ENCODE assay signal across 1 cellular context in the genomic region with DNA sequence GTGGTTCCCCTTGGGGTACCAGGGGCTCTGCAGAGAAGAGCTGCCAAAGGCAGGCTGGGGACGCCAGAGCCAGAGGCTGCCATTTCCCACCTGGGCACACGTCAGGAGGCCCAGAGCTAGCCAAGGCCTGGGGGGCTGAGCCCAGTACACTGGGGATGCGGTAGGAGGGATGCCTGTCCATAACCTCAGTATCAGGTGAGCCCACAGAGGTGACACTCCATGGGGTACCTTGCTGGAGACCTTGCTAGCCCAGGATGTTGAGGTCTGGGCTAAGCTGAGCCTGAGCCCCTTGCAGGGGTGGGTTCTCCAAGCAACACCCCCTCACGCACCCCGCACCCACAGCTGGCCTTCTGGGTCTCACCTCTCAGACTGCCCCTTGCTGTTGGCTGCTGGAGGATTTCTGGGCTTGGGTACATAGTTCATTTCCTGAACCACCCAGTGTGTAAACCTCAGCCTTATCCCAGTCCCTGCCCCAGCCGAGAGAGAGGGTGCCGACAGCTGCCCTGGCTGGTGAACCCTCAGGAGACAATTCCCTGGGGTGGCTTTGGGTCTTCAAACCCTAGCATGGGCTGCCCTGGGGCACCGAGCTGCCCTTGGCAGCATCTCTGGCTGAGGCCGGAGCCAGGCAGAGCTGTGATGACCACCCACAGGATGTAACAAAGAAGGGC.
TF ChIP-seq lines count a peak whose summit lies in the region.

No MANE protein-coding gene starts in this region.

TF ChIP-seq in HepG2, 621 proteins besides CTCF, POLR2A, EP300 and RAD21 (continued from another document and continues in another):
- TF ChIP-seq, protein P1, sequence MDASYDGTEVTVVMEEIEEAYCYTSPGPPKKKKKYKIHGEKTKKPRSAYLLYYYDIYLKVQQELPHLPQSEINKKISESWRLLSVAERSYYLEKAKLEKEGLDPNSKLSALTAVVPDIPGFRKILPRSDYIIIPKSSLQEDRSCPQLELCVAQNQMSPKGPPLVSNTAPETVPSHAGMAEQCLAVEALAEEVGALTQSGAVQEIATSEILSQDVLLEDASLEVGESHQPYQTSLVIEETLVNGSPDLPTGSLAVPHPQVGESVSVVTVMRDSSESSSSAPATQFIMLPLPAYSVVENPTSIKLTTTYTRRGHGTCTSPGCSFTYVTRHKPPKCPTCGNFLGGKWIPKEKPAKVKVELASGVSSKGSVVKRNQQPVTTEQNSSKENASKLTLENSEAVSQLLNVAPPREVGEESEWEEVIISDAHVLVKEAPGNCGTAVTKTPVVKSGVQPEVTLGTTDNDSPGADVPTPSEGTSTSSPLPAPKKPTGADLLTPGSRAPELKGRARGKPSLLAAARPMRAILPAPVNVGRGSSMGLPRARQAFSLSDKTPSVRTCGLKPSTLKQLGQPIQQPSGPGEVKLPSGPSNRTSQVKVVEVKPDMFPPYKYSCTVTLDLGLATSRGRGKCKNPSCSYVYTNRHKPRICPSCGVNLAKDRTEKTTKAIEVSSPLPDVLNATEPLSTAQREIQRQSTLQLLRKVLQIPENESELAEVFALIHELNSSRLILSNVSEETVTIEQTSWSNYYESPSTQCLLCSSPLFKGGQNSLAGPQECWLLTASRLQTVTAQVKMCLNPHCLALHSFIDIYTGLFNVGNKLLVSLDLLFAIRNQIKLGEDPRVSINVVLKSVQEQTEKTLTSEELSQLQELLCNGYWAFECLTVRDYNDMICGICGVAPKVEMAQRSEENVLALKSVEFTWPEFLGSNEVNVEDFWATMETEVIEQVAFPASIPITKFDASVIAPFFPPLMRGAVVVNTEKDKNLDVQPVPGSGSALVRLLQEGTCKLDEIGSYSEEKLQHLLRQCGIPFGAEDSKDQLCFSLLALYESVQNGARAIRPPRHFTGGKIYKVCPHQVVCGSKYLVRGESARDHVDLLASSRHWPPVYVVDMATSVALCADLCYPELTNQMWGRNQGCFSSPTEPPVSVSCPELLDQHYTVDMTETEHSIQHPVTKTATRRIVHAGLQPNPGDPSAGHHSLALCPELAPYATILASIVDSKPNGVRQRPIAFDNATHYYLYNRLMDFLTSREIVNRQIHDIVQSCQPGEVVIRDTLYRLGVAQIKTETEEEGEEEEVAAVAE (CRISPR knock-in tag; IDR thresholded peaks at IDR 0.05; ENCODE audit: borderline replicate concordance): no peak
- no peak for TF ChIP-seq PPARG (CRISPR knock-in tag; conservative IDR thresholded peaks at IDR 0.05)
- TF ChIP-seq, protein P2, sequence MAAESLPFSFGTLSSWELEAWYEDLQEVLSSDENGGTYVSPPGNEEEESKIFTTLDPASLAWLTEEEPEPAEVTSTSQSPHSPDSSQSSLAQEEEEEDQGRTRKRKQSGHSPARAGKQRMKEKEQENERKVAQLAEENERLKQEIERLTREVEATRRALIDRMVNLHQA (CRISPR knock-in tag; IDR thresholded peaks at IDR 0.05): no peak
- TF ChIP-seq TBP (CRISPR knock-in tag; IDR thresholded peaks at IDR 0.05): no peak
- TF ChIP-seq, protein P3, sequence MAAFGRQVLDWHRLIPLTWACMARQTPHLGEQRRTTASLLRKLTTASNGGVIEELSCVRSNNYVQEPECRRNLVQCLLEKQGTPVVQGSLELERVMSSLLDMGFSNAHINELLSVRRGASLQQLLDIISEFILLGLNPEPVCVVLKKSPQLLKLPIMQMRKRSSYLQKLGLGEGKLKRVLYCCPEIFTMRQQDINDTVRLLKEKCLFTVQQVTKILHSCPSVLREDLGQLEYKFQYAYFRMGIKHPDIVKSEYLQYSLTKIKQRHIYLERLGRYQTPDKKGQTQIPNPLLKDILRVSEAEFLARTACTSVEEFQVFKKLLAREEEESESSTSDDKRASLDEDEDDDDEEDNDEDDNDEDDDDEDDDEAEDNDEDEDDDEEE (CRISPR knock-in tag; IDR thresholded peaks at IDR 0.05): no peak
- peak; percentile 29; the same call in 1 of the 2 replicates for TF ChIP-seq ZNF670 (CRISPR knock-in tag; IDR thresholded peaks at IDR 0.05; ENCODE audit: borderline replicate concordance)
- TF ChIP-seq, protein P4, sequence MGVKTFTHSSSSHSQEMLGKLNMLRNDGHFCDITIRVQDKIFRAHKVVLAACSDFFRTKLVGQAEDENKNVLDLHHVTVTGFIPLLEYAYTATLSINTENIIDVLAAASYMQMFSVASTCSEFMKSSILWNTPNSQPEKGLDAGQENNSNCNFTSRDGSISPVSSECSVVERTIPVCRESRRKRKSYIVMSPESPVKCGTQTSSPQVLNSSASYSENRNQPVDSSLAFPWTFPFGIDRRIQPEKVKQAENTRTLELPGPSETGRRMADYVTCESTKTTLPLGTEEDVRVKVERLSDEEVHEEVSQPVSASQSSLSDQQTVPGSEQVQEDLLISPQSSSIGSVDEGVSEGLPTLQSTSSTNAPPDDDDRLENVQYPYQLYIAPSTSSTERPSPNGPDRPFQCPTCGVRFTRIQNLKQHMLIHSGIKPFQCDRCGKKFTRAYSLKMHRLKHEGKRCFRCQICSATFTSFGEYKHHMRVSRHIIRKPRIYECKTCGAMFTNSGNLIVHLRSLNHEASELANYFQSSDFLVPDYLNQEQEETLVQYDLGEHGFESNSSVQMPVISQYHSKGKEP (CRISPR knock-in tag; IDR thresholded peaks at IDR 0.05): no peak
- no peak for TF ChIP-seq ZNF234 (CRISPR knock-in tag; conservative IDR thresholded peaks at IDR 0.05)
- no peak for TF ChIP-seq IKZF1 (IDR thresholded peaks at IDR 0.05)
- peak; percentile 38; the same call in 1 of the 2 replicates for TF ChIP-seq DPF2 (CRISPR knock-in tag; IDR thresholded peaks at IDR 0.05; ENCODE audit: borderline replicate concordance, low read depth)
- TF ChIP-seq CHD4 (IDR thresholded peaks at IDR 0.05; ENCODE audit: borderline replicate concordance, low read length): no peak
- no peak for TF ChIP-seq RNF2 (conservative IDR thresholded peaks at IDR 0.05; ENCODE audit: low read depth)
- no peak for TF ChIP-seq NFATC3 (CRISPR knock-in tag; IDR thresholded peaks at IDR 0.05)
- no peak; the same call in 1 of the 2 replicates for TF ChIP-seq ZNF777 (CRISPR knock-in tag; IDR thresholded peaks at IDR 0.05)
- no peak for TF ChIP-seq MTA3 (CRISPR knock-in tag; IDR thresholded peaks at IDR 0.05)
- no peak for TF ChIP-seq ZNF17 (CRISPR knock-in tag; IDR thresholded peaks at IDR 0.05)
- peak; percentile 48 for TF ChIP-seq SP5 (CRISPR knock-in tag; IDR thresholded peaks at IDR 0.05; ENCODE audit: borderline replicate concordance, low read depth)
- no peak for TF ChIP-seq PRPF4 (IDR thresholded peaks at IDR 0.05; ENCODE audit: low read depth, low read length, poor library complexity, severe bottlenecking)
- peak; percentile 35; the same call in 1 of the 2 replicates for TF ChIP-seq GABPB1 (CRISPR knock-in tag; IDR thresholded peaks at IDR 0.05)
- TF ChIP-seq ESRRA (CRISPR knock-in tag; IDR thresholded peaks at IDR 0.05; ENCODE audit: low read depth): 0 out of 2 replicates have a peak, but pooled peaks have one; percentile 14
- TF ChIP-seq SMC3 (IDR thresholded peaks at IDR 0.05; ENCODE audit: low read length): no peak
- no peak for TF ChIP-seq RBM22 (optimal IDR thresholded peaks at IDR 0.05; ENCODE audit: low read length)
- TF ChIP-seq SP140L (CRISPR knock-in tag; IDR thresholded peaks at IDR 0.05; ENCODE audit: borderline replicate concordance): no peak
- TF ChIP-seq ZSCAN21 (CRISPR knock-in tag; IDR thresholded peaks at IDR 0.05; ENCODE audit: borderline replicate concordance): no peak
- TF ChIP-seq ZNF556 (CRISPR knock-in tag; IDR thresholded peaks at IDR 0.05; ENCODE audit: borderline replicate concordance): no peak
- TF ChIP-seq ZNF660 (CRISPR knock-in tag; IDR thresholded peaks at IDR 0.05; ENCODE audit: borderline replicate concordance, low read depth): no peak
- no peak for TF ChIP-seq NONO (IDR thresholded peaks at IDR 0.05)
- TF ChIP-seq NONO (CRISPR knock-in tag; conservative IDR thresholded peaks at IDR 0.05): no peak
- TF ChIP-seq ZNF709 (CRISPR knock-in tag; IDR thresholded peaks at IDR 0.05): no peak
- TF ChIP-seq YEATS4 (CRISPR knock-in tag; IDR thresholded peaks at IDR 0.05; ENCODE audit: borderline replicate concordance): peak; percentile 48
- no peak for TF ChIP-seq DNMT1 (CRISPR knock-in tag; IDR thresholded peaks at IDR 0.05)
- TF ChIP-seq SPEN (CRISPR knock-in tag; IDR thresholded peaks at IDR 0.05; ENCODE audit: low read depth): no peak
- TF ChIP-seq ZBTB7A (CRISPR knock-in tag; IDR thresholded peaks at IDR 0.05): 0 out of 2 replicates have a peak, but pooled peaks have one; percentile 24
- no peak for TF ChIP-seq SOX6 (IDR thresholded peaks at IDR 0.05)
- TF ChIP-seq SOX6 (CRISPR knock-in tag; IDR thresholded peaks at IDR 0.05): no peak
- no peak for TF ChIP-seq SRY (CRISPR knock-in tag; IDR thresholded peaks at IDR 0.05)
- TF ChIP-seq NFIB (CRISPR knock-in tag; IDR thresholded peaks at IDR 0.05; ENCODE audit: borderline replicate concordance): no peak
- no peak for TF ChIP-seq PCBP2 (optimal IDR thresholded peaks at IDR 0.05; ENCODE audit: low read depth, low read length, poor library complexity, severe bottlenecking)
- peak; percentile 58 for TF ChIP-seq SOX5 (CRISPR knock-in tag; IDR thresholded peaks at IDR 0.05; ENCODE audit: borderline replicate concordance)
- peak; percentile 59; the same call in 1 of the 2 replicates for TF ChIP-seq FOXJ3 (CRISPR knock-in tag; IDR thresholded peaks at IDR 0.05; ENCODE audit: borderline replicate concordance)
- TF ChIP-seq, protein P5, sequence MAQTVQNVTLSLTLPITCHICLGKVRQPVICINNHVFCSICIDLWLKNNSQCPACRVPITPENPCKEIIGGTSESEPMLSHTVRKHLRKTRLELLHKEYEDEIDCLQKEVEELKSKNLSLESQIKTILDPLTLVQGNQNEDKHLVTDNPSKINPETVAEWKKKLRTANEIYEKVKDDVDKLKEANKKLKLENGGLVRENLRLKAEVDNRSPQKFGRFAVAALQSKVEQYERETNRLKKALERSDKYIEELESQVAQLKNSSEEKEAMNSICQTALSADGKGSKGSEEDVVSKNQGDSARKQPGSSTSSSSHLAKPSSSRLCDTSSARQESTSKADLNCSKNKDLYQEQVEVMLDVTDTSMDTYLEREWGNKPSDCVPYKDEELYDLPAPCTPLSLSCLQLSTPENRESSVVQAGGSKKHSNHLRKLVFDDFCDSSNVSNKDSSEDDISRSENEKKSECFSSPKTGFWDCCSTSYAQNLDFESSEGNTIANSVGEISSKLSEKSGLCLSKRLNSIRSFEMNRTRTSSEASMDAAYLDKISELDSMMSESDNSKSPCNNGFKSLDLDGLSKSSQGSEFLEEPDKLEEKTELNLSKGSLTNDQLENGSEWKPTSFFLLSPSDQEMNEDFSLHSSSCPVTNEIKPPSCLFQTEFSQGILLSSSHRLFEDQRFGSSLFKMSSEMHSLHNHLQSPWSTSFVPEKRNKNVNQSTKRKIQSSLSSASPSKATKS (CRISPR knock-in tag; IDR thresholded peaks at IDR 0.05): no peak
- no peak for TF ChIP-seq MEF2D (CRISPR knock-in tag; IDR thresholded peaks at IDR 0.05)
- TF ChIP-seq ZNF543 (CRISPR knock-in tag; IDR thresholded peaks at IDR 0.05): no peak; the same call in 1 of the 2 replicates
- TF ChIP-seq ZZZ3 (CRISPR knock-in tag; IDR thresholded peaks at IDR 0.05; ENCODE audit: borderline replicate concordance): no peak
- TF ChIP-seq, protein P6, sequence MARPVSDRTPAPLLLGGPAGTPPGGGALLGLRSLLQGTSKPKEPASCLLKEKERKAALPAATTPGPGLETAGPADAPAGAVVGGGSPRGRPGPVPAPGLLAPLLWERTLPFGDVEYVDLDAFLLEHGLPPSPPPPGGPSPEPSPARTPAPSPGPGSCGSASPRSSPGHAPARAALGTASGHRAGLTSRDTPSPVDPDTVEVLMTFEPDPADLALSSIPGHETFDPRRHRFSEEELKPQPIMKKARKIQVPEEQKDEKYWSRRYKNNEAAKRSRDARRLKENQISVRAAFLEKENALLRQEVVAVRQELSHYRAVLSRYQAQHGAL (CRISPR knock-in tag; IDR thresholded peaks at IDR 0.05; ENCODE audit: not compliant biosample characterization): peak; percentile 44
- no peak for TF ChIP-seq NPAS2 (CRISPR knock-in tag; IDR thresholded peaks at IDR 0.05; ENCODE audit: borderline replicate concordance)
- TF ChIP-seq ZNF24 (IDR thresholded peaks at IDR 0.05): no peak
- TF ChIP-seq, protein P7, sequence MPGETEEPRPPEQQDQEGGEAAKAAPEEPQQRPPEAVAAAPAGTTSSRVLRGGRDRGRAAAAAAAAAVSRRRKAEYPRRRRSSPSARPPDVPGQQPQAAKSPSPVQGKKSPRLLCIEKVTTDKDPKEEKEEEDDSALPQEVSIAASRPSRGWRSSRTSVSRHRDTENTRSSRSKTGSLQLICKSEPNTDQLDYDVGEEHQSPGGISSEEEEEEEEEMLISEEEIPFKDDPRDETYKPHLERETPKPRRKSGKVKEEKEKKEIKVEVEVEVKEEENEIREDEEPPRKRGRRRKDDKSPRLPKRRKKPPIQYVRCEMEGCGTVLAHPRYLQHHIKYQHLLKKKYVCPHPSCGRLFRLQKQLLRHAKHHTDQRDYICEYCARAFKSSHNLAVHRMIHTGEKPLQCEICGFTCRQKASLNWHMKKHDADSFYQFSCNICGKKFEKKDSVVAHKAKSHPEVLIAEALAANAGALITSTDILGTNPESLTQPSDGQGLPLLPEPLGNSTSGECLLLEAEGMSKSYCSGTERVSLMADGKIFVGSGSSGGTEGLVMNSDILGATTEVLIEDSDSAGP (CRISPR knock-in tag; IDR thresholded peaks at IDR 0.05; ENCODE audit: borderline replicate concordance): no peak; the same call in 1 of the 2 replicates
- TF ChIP-seq ZNF33A (CRISPR knock-in tag; IDR thresholded peaks at IDR 0.05; ENCODE audit: borderline replicate concordance): no peak
- no peak for TF ChIP-seq RAD51 (IDR thresholded peaks at IDR 0.05; ENCODE audit: borderline replicate concordance)
- no peak for TF ChIP-seq SYNCRIP (IDR thresholded peaks at IDR 0.05; ENCODE audit: insufficient read depth, low read depth, low read length)
- no peak for TF ChIP-seq SP2 (CRISPR knock-in tag; IDR thresholded peaks at IDR 0.05)
- no peak for TF ChIP-seq ZNF484 (CRISPR knock-in tag; IDR thresholded peaks at IDR 0.05; ENCODE audit: borderline replicate concordance, low read depth)
- TF ChIP-seq, protein P8, sequence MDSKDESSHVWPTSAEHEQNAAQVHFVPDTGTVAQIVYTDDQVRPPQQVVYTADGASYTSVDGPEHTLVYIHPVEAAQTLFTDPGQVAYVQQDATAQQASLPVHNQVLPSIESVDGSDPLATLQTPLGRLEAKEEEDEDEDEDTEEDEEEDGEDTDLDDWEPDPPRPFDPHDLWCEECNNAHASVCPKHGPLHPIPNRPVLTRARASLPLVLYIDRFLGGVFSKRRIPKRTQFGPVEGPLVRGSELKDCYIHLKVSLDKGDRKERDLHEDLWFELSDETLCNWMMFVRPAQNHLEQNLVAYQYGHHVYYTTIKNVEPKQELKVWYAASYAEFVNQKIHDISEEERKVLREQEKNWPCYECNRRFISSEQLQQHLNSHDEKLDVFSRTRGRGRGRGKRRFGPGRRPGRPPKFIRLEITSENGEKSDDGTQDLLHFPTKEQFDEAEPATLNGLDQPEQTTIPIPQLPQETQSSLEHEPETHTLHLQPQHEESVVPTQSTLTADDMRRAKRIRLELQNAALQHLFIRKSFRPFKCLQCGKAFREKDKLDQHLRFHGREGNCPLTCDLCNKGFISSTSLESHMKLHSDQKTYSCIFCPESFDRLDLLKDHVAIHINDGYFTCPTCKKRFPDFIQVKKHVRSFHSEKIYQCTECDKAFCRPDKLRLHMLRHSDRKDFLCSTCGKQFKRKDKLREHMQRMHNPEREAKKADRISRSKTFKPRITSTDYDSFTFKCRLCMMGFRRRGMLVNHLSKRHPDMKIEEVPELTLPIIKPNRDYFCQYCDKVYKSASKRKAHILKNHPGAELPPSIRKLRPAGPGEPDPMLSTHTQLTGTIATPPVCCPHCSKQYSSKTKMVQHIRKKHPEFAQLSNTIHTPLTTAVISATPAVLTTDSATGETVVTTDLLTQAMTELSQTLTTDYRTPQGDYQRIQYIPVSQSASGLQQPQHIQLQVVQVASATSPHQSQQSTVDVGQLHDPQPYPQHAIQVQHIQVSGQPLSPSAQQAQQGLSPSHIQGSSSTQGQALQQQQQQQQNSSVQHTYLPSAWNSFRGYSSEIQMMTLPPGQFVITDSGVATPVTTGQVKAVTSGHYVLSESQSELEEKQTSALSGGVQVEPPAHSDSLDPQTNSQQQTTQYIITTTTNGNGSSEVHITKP (CRISPR knock-in tag; IDR thresholded peaks at IDR 0.05; ENCODE audit: low read depth): no peak
